In the genomic region with DNA sequence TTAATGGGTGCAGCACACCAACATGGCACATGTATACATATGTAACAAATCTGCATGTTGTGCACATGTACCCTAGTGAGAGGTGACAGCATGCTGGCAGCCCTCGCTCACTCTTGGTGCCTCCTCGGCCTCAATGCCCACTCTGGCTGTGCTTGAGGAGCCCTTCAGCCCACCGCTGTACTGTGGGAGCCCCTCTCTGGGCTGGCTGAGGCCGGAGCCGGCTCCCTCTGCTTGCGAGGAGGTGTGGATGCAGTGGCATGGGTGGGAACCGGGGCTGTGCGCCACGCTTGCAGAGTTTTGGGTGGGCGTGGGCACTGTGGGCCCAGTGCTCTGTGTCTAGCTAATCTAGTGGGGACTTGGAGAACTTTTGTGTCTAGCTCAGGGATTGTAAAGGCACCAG, we compare ENCODE assay signal across 5 cellular contexts.
A peak's percentile ranks its signal among the peaks of the same experiment; 100 is the strongest.
DNase-seq lines count a peak whose midpoint lies in the region; ATAC-seq, FAIRE-seq and TF ChIP-seq lines count a peak whose summit lies in the region.
"Not testable (repeated sequence)": the region's sequence is repeated elsewhere in the genome, so short reads cannot be mapped to it uniquely, and the experiment has no call there.

No MANE protein-coding gene starts in this region.

- in situ Hi-C loops in HepG2 (cut with HindIII; ENCODE audit: extremely low pct_ligation_motif_present, low pct_unique_long_range_greater_than_20kb): not testable (repeated sequence)

- not testable (repeated sequence) for BruUV-seq in HepG2 (replicated peaks; lab: Mats Ljungman, UMichigan)

- TF ChIP-seq CTCF in RWPE2 (IDR thresholded peaks at IDR 0.05; ENCODE audit: poor library complexity, severe bottlenecking); chondrocyte (IDR thresholded peaks at IDR 0.05); HepG2 (CRISPR knock-in tag; IDR thresholded peaks at IDR 0.05); spleen (IDR thresholded peaks at IDR 0.05 in 8 of 11, conservative IDR thresholded peaks at IDR 0.05 in 3 of 11): not testable (repeated sequence)

- FAIRE-seq in HepG2 (lab: Jason Lieb, UNC): not testable (repeated sequence)

- not testable (repeated sequence) for H3K9me3 ChIP-seq in RWPE2 (ENCODE audit: severe bottlenecking); HepG2 (ENCODE audit: low read length); spleen

- DNase-seq in RWPE2 (ENCODE audit: low spot score) (peak; percentile 29), chondrocyte (ENCODE audit: low spot score) (peak; percentile 72), left cardiac atrium (peak; percentile 18), spleen (peak; percentile 65)
- DNase-seq in HepG2 (ENCODE audit: low spot score): not testable (repeated sequence)

- H3K36me3 Mint-ChIP-seq in chondrocyte (ENCODE audit: low read depth): not testable (repeated sequence)

- CTCF ChIA-PET in HepG2 (lab: Yijun Ruan, JAX; ENCODE audit: low intra/inter-chr PET ratio, low total read pairs): not testable (repeated sequence)

- H3K9ac ChIP-seq in HepG2 (ENCODE audit: insufficient read depth, low read depth, low read length): not testable (repeated sequence)

- H3K79me2 ChIP-seq in HepG2 (ENCODE audit: insufficient read depth, low read length): not testable (repeated sequence)

- not testable (repeated sequence) for H3K4me1 Mint-ChIP-seq in chondrocyte (ENCODE audit: low read depth)

- POLR2A ChIA-PET in HepG2 (lab: Yijun Ruan, JAX): not testable (repeated sequence)

- not testable (repeated sequence) for H2AFZ ChIP-seq in HepG2 (ENCODE audit: low read length)

- H3K4me3 Mint-ChIP-seq in chondrocyte (ENCODE audit: unreplicated experiment): not testable (repeated sequence)

- not testable (repeated sequence) for H3K27ac ChIP-seq in RWPE2 (ENCODE audit: poor library complexity, severe bottlenecking); HepG2 (ENCODE audit: extremely low read length, insufficient read depth, low read length); spleen

- TF ChIP-seq EP300 in HepG2 (IDR thresholded peaks at IDR 0.05; ENCODE audit: low read depth in 2 of 2, low read length in 2 of 2); HepG2 (CRISPR knock-in tag; IDR thresholded peaks at IDR 0.05; ENCODE audit: borderline replicate concordance): not testable (repeated sequence)

- ATAC-seq in RWPE2 (ENCODE audit: low read depth); left cardiac atrium; HepG2: not testable (repeated sequence)

- not testable (repeated sequence) for H3K9me3 Mint-ChIP-seq in chondrocyte (ENCODE audit: low read depth)

- not testable (repeated sequence) for H3K4me3 ChIP-seq in RWPE2 (ENCODE audit: severe bottlenecking); HepG2 (replicated peaks in 1 of 3; ENCODE audit: insufficient read depth in 1 of 3, low read depth in 2 of 3, low read length in 3 of 3); spleen

- not testable (repeated sequence) for TF ChIP-seq RAD21 in HepG2 (CRISPR knock-in tag; IDR thresholded peaks at IDR 0.05)

- not testable (repeated sequence) for H3K4me1 ChIP-seq in RWPE2 (ENCODE audit: insufficient read depth, poor library complexity, severe bottlenecking); HepG2 (ENCODE audit: insufficient read depth, low read length)
- H3K4me1 ChIP-seq in spleen: peaks cover 0 to 17% (median 3%) of the 10 kb centered on the region in 6 donors

- not testable (repeated sequence) for TF ChIP-seq POLR2A in HepG2 (IDR thresholded peaks at IDR 0.05; ENCODE audit: insufficient read depth in 1 of 2, low read depth in 2 of 2, low read length in 2 of 2); spleen (IDR thresholded peaks at IDR 0.05)

- not testable (repeated sequence) for H3K27ac Mint-ChIP-seq in chondrocyte (ENCODE audit: unreplicated experiment)

- intact Hi-C loops in left cardiac atrium (cut with DNase I); HepG2 (cut with micrococcal nuclease; ENCODE audit: unreplicated experiment); spleen (cut with DNase I; ENCODE audit: low total_unique reads): not testable (repeated sequence)

- H3K4me2 ChIP-seq in HepG2 (ENCODE audit: low read depth, low read length): not testable (repeated sequence)

- H3K27me3 ChIP-seq in RWPE2 (ENCODE audit: insufficient read depth, poor library complexity, severe bottlenecking); HepG2 (ENCODE audit: control insufficient read depth in 1 of 2, insufficient read depth in 2 of 2, low read length in 2 of 2); spleen (replicated peaks in 1 of 7): not testable (repeated sequence)

- H4K20me1 ChIP-seq in HepG2 (ENCODE audit: insufficient read depth, low read length): not testable (repeated sequence)

- WGBS in HepG2 (ENCODE audit: low lambda C conversion rate): 65% methylated on average over 5 of the region's 10 CpGs
- WGBS in spleen, 5 donors: 80 to 97% (median 93%) methylated on average over 5 to 10 of the region's 10 CpGs

- H3K27me3 Mint-ChIP-seq in chondrocyte (ENCODE audit: low read depth): not testable (repeated sequence)

- H3K36me3 ChIP-seq in RWPE2 (ENCODE audit: low read depth); HepG2 (replicated peaks in 1 of 2; ENCODE audit: control insufficient read depth in 1 of 2, insufficient read depth in 2 of 2, low read length in 2 of 2); spleen: not testable (repeated sequence)

TF ChIP-seq in HepG2, 621 proteins besides CTCF, POLR2A, EP300 and RAD21:
- TF ChIP-seq ZNF850 (CRISPR knock-in tag; conservative IDR thresholded peaks at IDR 0.05): peak; percentile 85; the same call in 1 of the 2 replicates
